ENCODE assay signal across 2 cellular contexts in the genomic region with DNA sequence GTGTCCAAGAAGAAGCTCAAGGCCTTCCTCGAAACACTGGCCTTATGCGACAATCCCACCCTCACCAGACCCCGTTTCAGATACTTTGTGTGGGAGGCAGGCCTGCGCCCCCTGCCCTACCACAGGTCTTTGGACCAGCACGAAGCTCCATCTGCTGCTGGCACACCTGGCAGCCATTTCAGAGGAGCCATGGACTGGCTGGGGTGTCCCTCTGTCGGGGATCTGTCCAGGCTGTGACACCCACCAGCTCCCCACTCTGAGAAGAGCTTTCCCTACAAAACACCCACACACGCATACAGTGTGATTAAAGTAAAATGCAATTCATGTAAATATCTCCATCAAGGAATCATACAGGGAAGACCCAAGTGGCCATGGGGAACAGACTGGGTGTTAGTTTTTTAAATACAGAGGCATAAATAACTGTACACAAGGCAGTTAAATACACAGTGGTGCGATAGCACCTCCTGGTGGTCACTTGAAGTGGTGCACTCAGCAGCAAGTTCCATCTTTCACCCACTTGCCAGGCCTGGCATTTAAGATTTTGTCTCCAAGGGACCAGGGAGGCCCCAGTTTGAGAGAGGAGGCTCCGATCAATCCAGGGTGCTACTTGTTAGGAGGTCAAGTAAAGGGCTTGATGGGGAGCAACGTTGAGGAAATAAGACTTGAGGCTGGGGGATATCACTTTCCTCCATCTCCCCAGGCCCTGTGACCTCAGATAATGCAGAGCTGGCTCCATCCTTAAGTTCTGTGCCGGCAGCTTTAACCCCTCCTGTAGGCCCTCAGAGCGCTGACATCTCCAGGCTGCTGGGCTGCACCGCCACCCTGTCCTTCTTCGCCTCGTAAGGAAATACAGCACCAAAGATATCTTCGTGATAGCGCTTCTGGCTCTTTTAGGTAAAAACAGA.
TF ChIP-seq lines count a peak whose summit lies in the region.

No MANE protein-coding gene starts in this region.

TF ChIP-seq in endothelial cell of umbilical vein, 7 proteins besides CTCF, POLR2A, EP300 and RAD21:
- TF ChIP-seq JUN (IDR thresholded peaks at IDR 0.05; ENCODE audit: borderline replicate concordance, insufficient read depth, insufficient read length, low read depth) (no peak), POLR2AphosphoS5 (IDR thresholded peaks at IDR 0.05; ENCODE audit: insufficient read depth, low read depth, low read length) (no peak), FOS (IDR thresholded peaks at IDR 0.05; ENCODE audit: borderline replicate concordance, insufficient read depth, low read length) (no peak), EZH2 (IDR thresholded peaks at IDR 0.05; ENCODE audit: borderline replicate concordance, low read depth, low read length, severe bottlenecking) (no peak), MYC (IDR thresholded peaks at IDR 0.05; ENCODE audit: low read depth, low read length) (no peak), GATA2 (IDR thresholded peaks at IDR 0.05; ENCODE audit: insufficient read depth, insufficient read length, low read depth, low read length) (no peak)
- TF ChIP-seq, protein P1, sequence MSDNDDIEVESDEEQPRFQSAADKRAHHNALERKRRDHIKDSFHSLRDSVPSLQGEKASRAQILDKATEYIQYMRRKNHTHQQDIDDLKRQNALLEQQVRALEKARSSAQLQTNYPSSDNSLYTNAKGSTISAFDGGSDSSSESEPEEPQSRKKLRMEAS (IDR thresholded peaks at IDR 0.05; ENCODE audit: insufficient read depth, insufficient read length) = no peak

TF ChIP-seq in neural cell, 6 proteins besides CTCF, POLR2A, EP300 and RAD21 (continued from another document):
- TF ChIP-seq, protein P2, sequence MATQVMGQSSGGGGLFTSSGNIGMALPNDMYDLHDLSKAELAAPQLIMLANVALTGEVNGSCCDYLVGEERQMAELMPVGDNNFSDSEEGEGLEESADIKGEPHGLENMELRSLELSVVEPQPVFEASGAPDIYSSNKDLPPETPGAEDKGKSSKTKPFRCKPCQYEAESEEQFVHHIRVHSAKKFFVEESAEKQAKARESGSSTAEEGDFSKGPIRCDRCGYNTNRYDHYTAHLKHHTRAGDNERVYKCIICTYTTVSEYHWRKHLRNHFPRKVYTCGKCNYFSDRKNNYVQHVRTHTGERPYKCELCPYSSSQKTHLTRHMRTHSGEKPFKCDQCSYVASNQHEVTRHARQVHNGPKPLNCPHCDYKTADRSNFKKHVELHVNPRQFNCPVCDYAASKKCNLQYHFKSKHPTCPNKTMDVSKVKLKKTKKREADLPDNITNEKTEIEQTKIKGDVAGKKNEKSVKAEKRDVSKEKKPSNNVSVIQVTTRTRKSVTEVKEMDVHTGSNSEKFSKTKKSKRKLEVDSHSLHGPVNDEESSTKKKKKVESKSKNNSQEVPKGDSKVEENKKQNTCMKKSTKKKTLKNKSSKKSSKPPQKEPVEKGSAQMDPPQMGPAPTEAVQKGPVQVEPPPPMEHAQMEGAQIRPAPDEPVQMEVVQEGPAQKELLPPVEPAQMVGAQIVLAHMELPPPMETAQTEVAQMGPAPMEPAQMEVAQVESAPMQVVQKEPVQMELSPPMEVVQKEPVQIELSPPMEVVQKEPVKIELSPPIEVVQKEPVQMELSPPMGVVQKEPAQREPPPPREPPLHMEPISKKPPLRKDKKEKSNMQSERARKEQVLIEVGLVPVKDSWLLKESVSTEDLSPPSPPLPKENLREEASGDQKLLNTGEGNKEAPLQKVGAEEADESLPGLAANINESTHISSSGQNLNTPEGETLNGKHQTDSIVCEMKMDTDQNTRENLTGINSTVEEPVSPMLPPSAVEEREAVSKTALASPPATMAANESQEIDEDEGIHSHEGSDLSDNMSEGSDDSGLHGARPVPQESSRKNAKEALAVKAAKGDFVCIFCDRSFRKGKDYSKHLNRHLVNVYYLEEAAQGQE (IDR thresholded peaks at IDR 0.05; ENCODE audit: borderline replicate concordance) = no peak
- TF ChIP-seq SMC3 (conservative IDR thresholded peaks at IDR 0.05; ENCODE audit: poor library complexity) = peak; percentile 71
TF ChIP-seq in neural cell: peak in this region for 1.
